Comparison of ENCODE assay signal across 26 cellular contexts in genomic region chr16:50910698-50911025, GRCh38.
A peak's percentile ranks its signal among the peaks of the same experiment; 100 is the strongest.
DNase-seq lines count a peak whose midpoint lies in the region; ATAC-seq, FAIRE-seq and TF ChIP-seq lines count a peak whose summit lies in the region.
"Had no signal": no experiment of that assay in that cellular context is flagged by ENCODE, and none has a peak within 500 bp of the region (broad histone marks: within the 10 kb centered on the region; RNA-seq: fewer than 3 reads in every experiment).

No MANE protein-coding gene starts in this region.

- H3K36me3 ChIP-seq in right lobe of liver = no peaks in the 10 kb centered on the region
- H3K36me3 ChIP-seq in HepG2 (replicated peaks in 1 of 2; ENCODE audit: control insufficient read depth in 1 of 2, insufficient read depth in 2 of 2, low read length in 2 of 2) = no peaks in the 10 kb centered on the region
- no peaks in the 10 kb centered on the region for H3K36me3 ChIP-seq in WERI-Rb-1
- no peaks in the 10 kb centered on the region for H3K36me3 ChIP-seq in neuronal stem cell (replicated peaks in 1 of 2; ENCODE audit: control insufficient read depth in 2 of 2, insufficient read depth in 2 of 2, low read length in 2 of 2)
- no peaks in the 10 kb centered on the region for H3K36me3 ChIP-seq in H7 (replicated peaks; ENCODE audit: control insufficient read depth, insufficient read depth, low read length)
- H3K36me3 ChIP-seq: BLaER1 treated with 17β-estradiol and CSF1 and Interleukin-3, amounts not matched to agents 10 nM and 100 nM; HAP-1 had no signal

- H2AFZ ChIP-seq in HepG2 (ENCODE audit: low read length) (no peak overlapping the region), neuronal stem cell (ENCODE audit: low read length) (peak overlapping the region; percentile 29)

- no peaks in the 10 kb centered on the region for H3K79me1 ChIP-seq in neuronal stem cell (ENCODE audit: low read depth, low read length)

- in situ Hi-C loops in HepG2 (cut with HindIII; ENCODE audit: extremely low pct_ligation_motif_present, low pct_unique_long_range_greater_than_20kb) = no loop called here

- no peak for TF ChIP-seq CTCF in right lobe of liver (IDR thresholded peaks at IDR 0.05)
- TF ChIP-seq CTCF in HepG2 (CRISPR knock-in tag; IDR thresholded peaks at IDR 0.05) = no peak
- no peak for TF ChIP-seq CTCF in WERI-Rb-1 (IDR thresholded peaks at IDR 0.05; ENCODE audit: low read depth, low read length)

- no peak overlapping the region for H3K18ac ChIP-seq in neuronal stem cell (ENCODE audit: low read length)

- TF ChIP-seq RAD21 in HepG2 (CRISPR knock-in tag; IDR thresholded peaks at IDR 0.05) = no peak

- DNase-seq in right lobe of liver = no peak
- no peak for DNase-seq in HepG2 (ENCODE audit: low spot score)
- DNase-seq in WERI-Rb-1 = peak; percentile 15
- no peak for DNase-seq in neuronal stem cell (ENCODE audit: low spot score)
- no peak for DNase-seq in H7
- DNase-seq in stimulated activated naive CD8-positive, alpha-beta T cell treated with anti-CD3 and anti-CD28 coated beads, Interleukin-15, Interleukin-2, amounts not matched to agents 100 U/mL and 50 U/mL, for 24 hours = no peak
- DNase-seq in NK-92 treated with Interleukin-12 subunit alpha and Interleukin-12 subunit beta, amount 100 ng/mL, for 24 hours (lab: John Stamatoyannopoulos, UW) = no peak
- no peak for DNase-seq in NCI-H1105 (lab: John Stamatoyannopoulos, UW)
- DNase-seq: 8988T; AML-193; CD4-positive, alpha-beta T cell; NCI-H1092; NCI-H1436; NCI-H187; NCI-H2081 treated with DMSO at 0.1 percent for 48 hours; NCI-H2171; NCI-H524; NCI-H748 treated with DMSO at 0.1 percent for 48 hours; PC-3; SK-N-SH; SW 1271 had no signal

- H4K8ac ChIP-seq in neuronal stem cell (ENCODE audit: low read depth, low read length) = no peak overlapping the region

- H3K4me3 ChIP-seq in right lobe of liver (no peak overlapping the region), HepG2 (replicated peaks in 1 of 3; ENCODE audit: insufficient read depth in 1 of 3, low read depth in 2 of 3, low read length in 3 of 3) (no peak overlapping the region), WERI-Rb-1 (ENCODE audit: low read depth, low read length) (peak overlapping the region; percentile 9; the same call in 1 of the 2 replicates), neuronal stem cell (ENCODE audit: low read length in 2 of 2) (no peak overlapping the region), H7 (ENCODE audit: insufficient read depth, low read depth, low read length) (no peak overlapping the region)
- H3K4me3 ChIP-seq: BLaER1 treated with 17β-estradiol and CSF1 and Interleukin-3, amounts not matched to agents 10 nM and 100 nM; HAP-1 had no signal

- no peak overlapping the region for H3K4ac ChIP-seq in neuronal stem cell (ENCODE audit: low read length)

- TF ChIP-seq EP300 in HepG2 (IDR thresholded peaks at IDR 0.05; ENCODE audit: low read depth in 2 of 2, low read length in 2 of 2) (no peak), HepG2 (CRISPR knock-in tag; IDR thresholded peaks at IDR 0.05; ENCODE audit: borderline replicate concordance) (no peak)

- H3K79me2 ChIP-seq in HepG2 (ENCODE audit: insufficient read depth, low read length) = no peaks in the 10 kb centered on the region

- no peak overlapping the region for H2BK120ac ChIP-seq in neuronal stem cell (ENCODE audit: low read depth, low read length)

- H2BK15ac ChIP-seq in neuronal stem cell (ENCODE audit: low read length) = no peak overlapping the region

- H2AK5ac ChIP-seq in neuronal stem cell (ENCODE audit: low read depth, low read length) = no peak overlapping the region

- H3K27ac ChIP-seq in right lobe of liver (no peak overlapping the region), HepG2 (ENCODE audit: extremely low read length, insufficient read depth, low read length) (no peak overlapping the region), WERI-Rb-1 (no peak overlapping the region; the same call in 1 of the 2 replicates), neuronal stem cell (replicated peaks; ENCODE audit: low read length) (no peak overlapping the region)
- H3K27ac ChIP-seq: BLaER1 treated with 17β-estradiol and CSF1 and Interleukin-3, amounts not matched to agents 10 nM and 100 nM; HL-60 had no signal

- H3K27me3 ChIP-seq in right lobe of liver = no peaks in the 10 kb centered on the region
- peaks cover 2 to 26% of the 10 kb centered on the region in 2 experiments; a peak in 2 of 5 replicates for H3K27me3 ChIP-seq in HepG2 (ENCODE audit: control insufficient read depth in 1 of 2, insufficient read depth in 2 of 2, low read length in 2 of 2)
- H3K27me3 ChIP-seq in WERI-Rb-1 (ENCODE audit: insufficient read depth, low read depth, severe bottlenecking) = no peaks in the 10 kb centered on the region
- peaks cover 0 to 36% (median 0%) of the 10 kb centered on the region in 3 experiments for H3K27me3 ChIP-seq in neuronal stem cell (ENCODE audit: control insufficient read depth in 3 of 3, insufficient read depth in 3 of 3, low read depth in 1 of 3, low read length in 3 of 3)
- no peaks in the 10 kb centered on the region for H3K27me3 ChIP-seq in H7 (ENCODE audit: control insufficient read depth, insufficient read depth, low read length)
- H3K27me3 ChIP-seq: BLaER1 treated with 17β-estradiol and CSF1 and Interleukin-3, amounts not matched to agents 10 nM and 100 nM had no signal

- peaks cover 0 to 21% (median 9%) of the 10 kb centered on the region in 4 donors for H3K4me1 ChIP-seq in right lobe of liver
- no peaks in the 10 kb centered on the region for H3K4me1 ChIP-seq in HepG2 (ENCODE audit: insufficient read depth, low read length)
- H3K4me1 ChIP-seq in neuronal stem cell (ENCODE audit: control insufficient read depth in 2 of 2, insufficient read depth in 1 of 2, low read depth in 1 of 2, low read length in 2 of 2) = peaks cover 0 to 6% of the 10 kb centered on the region in 2 donors
- H3K4me1 ChIP-seq: BLaER1 treated with 17β-estradiol and CSF1 and Interleukin-3, amounts not matched to agents 10 nM and 100 nM; HAP-1 had no signal

- CTCF ChIA-PET in HepG2 (lab: Yijun Ruan, JAX; ENCODE audit: low intra/inter-chr PET ratio, low total read pairs) = no interaction called here

- no peak overlapping the region for H2BK12ac ChIP-seq in neuronal stem cell (ENCODE audit: low read length)

- H3K23ac ChIP-seq in neuronal stem cell (ENCODE audit: low read depth, low read length, poor library complexity) = no peak overlapping the region

- 27% methylated on average over 10 of the region's 10 CpGs for WGBS in right lobe of liver (ENCODE audit: insufficient coverage, low coverage, low lambda C conversion rate, missing lambda C conversion rate)
- WGBS in HepG2 (ENCODE audit: low lambda C conversion rate) = 35% methylated on average over 10 of the region's 10 CpGs
- WGBS in neuronal stem cell (ENCODE audit: extremely low coverage in 2 of 2, insufficient read length in 2 of 2, insufficient replicate concordance in 1 of 2), 2 donors = no CpG with 5 or more reads among the region's 10 CpGs

- no peak overlapping the region for H3K9ac ChIP-seq in HepG2 (ENCODE audit: insufficient read depth, low read depth, low read length)
- H3K9ac ChIP-seq in neuronal stem cell (ENCODE audit: low read depth, low read length, poor library complexity) = no peak overlapping the region
- H3K9ac ChIP-seq: BLaER1 treated with 17β-estradiol and CSF1 and Interleukin-3, amounts not matched to agents 10 nM and 100 nM; SK-N-SH had no signal

- no peak for FAIRE-seq in HepG2 (lab: Jason Lieb, UNC)
- FAIRE-seq: D721Med, GM19239 had no signal

- BruUV-seq in HepG2 (replicated peaks; lab: Mats Ljungman, UMichigan) = no TSS peak

- H3K14ac ChIP-seq in neuronal stem cell (ENCODE audit: low read length) = no peak overlapping the region

- H3K9me3 ChIP-seq in right lobe of liver = no peaks in the 10 kb centered on the region
- H3K9me3 ChIP-seq in HepG2 (ENCODE audit: low read length) = no peaks in the 10 kb centered on the region
- no peaks in the 10 kb centered on the region for H3K9me3 ChIP-seq in WERI-Rb-1 (ENCODE audit: severe bottlenecking)
- no peaks in the 10 kb centered on the region for H3K9me3 ChIP-seq in neuronal stem cell (replicated peaks in 1 of 2; ENCODE audit: control insufficient read depth in 2 of 2, insufficient read depth in 1 of 2, low read depth in 1 of 2, low read length in 2 of 2)
- H3K9me3 ChIP-seq: BLaER1 treated with 17β-estradiol and CSF1 and Interleukin-3, amounts not matched to agents 10 nM and 100 nM; HAP-1; SK-N-SH had no signal

- H4K20me1 ChIP-seq in HepG2 (ENCODE audit: insufficient read depth, low read length) = no peaks in the 10 kb centered on the region
- H4K20me1 ChIP-seq: BLaER1 treated with 17β-estradiol and CSF1 and Interleukin-3, amounts not matched to agents 10 nM and 100 nM had no signal

- POLR2A ChIA-PET in HepG2 (lab: Yijun Ruan, JAX) = no interaction called here

- no peak overlapping the region for H4K91ac ChIP-seq in neuronal stem cell (ENCODE audit: low read depth, low read length, poor library complexity)

- intact Hi-C loops in right lobe of liver (cut with DNase I) = no loop called here
- intact Hi-C loops in HepG2 (cut with micrococcal nuclease; ENCODE audit: unreplicated experiment) = no loop called here

- H3K4me2 ChIP-seq in HepG2 (ENCODE audit: low read depth, low read length) (no peak overlapping the region), neuronal stem cell (ENCODE audit: insufficient read depth, low read length, poor library complexity, severe bottlenecking) (no peak overlapping the region)
- H3K4me2 ChIP-seq: BLaER1 treated with 17β-estradiol and CSF1 and Interleukin-3, amounts not matched to agents 10 nM and 100 nM; SK-N-SH had no signal

- no peak overlapping the region for H2BK5ac ChIP-seq in neuronal stem cell (ENCODE audit: low read length)

- ATAC-seq in right lobe of liver (peak in 3 of 4 donors; percentile 40 to 51 (median 47)), HepG2 (no peak)
- no peak for ATAC-seq in stimulated activated naive CD8-positive, alpha-beta T cell treated with anti-CD3 and anti-CD28 coated beads, Interleukin-15, Interleukin-2, amounts not matched to agents 100 U/mL and 50 U/mL, for 24 hours
- ATAC-seq: PC-3 had no signal

- no peak for TF ChIP-seq POLR2A in right lobe of liver (IDR thresholded peaks at IDR 0.05)
- TF ChIP-seq POLR2A in HepG2 (IDR thresholded peaks at IDR 0.05; ENCODE audit: insufficient read depth in 1 of 2, low read depth in 2 of 2, low read length in 2 of 2) = no peak

TF ChIP-seq in HepG2, 621 proteins besides CTCF, POLR2A, EP300 and RAD21 (continues in another document):
- TF ChIP-seq THAP8 (CRISPR knock-in tag; IDR thresholded peaks at IDR 0.05; ENCODE audit: borderline replicate concordance) (no peak), NBN (conservative IDR thresholded peaks at IDR 0.05) (no peak)

Comparison
In these comparisons a context has a peak if more than half of its experiments do, and no peak if none do; other contexts are left out.
1. ATAC-seq: peak in right lobe of liver (3 of 4); none in HepG2 (single experiment) and stimulated activated naive CD8-positive, alpha-beta T cell treated with anti-CD3 and anti-CD28 coated beads, Interleukin-15, Interleukin-2, amounts not matched to agents 100 U/mL and 50 U/mL, for 24 hours (single experiment).